Comparison of ENCODE assay signal across 19 cellular contexts in genomic region chr3:123113889-123114450, GRCh38. TPM values are rescaled to one million over a fixed set of nuclear protein-coding genes. Genes with fewer than 3 reads are reported as not detected.
DNase-seq lines count a peak whose midpoint lies in the region; TF ChIP-seq lines count a peak whose summit lies in the region.
"Had no signal": no experiment of that assay in that cellular context is flagged by ENCODE, and none has a peak within 500 bp of the region (broad histone marks: within the 10 kb centered on the region; RNA-seq: fewer than 3 reads in every experiment).

No MANE protein-coding gene starts in this region.

- no peaks in the 10 kb centered on the region for H3K23me2 ChIP-seq in H9 (ENCODE audit: insufficient read length, low read depth, low read length, poor library complexity, severe bottlenecking)

- H3K9me3 ChIP-seq in H9 (ENCODE audit: control insufficient read depth, low read depth, low read length), result no peaks in the 10 kb centered on the region
- no peaks in the 10 kb centered on the region for H3K9me3 ChIP-seq in prostate gland
- H3K9me3 ChIP-seq: A549, SK-N-SH, upper lobe of left lung had no signal

- H4K91ac ChIP-seq in H9 (ENCODE audit: insufficient read length, low read depth, low read length), result no peak overlapping the region

- H2AK5ac ChIP-seq in H9 (ENCODE audit: insufficient read length, low read length), result no peak overlapping the region

- H3K56ac ChIP-seq in H9 (ENCODE audit: insufficient read length, low read depth, low read length), result no peak overlapping the region

- no peak overlapping the region for H2BK120ac ChIP-seq in H9 (ENCODE audit: low read depth, low read length, poor library complexity, severe bottlenecking)

- H3K36me3 ChIP-seq in prostate gland, result no peaks in the 10 kb centered on the region

- no peak overlapping the region for H3K14ac ChIP-seq in H9 (ENCODE audit: insufficient read depth, low read length)

- no CpG with 5 or more reads among the region's 5 CpGs for WGBS in H9 (ENCODE audit: extremely low coverage, insufficient read length, low lambda C conversion rate)
- 59% methylated on average over 5 of the region's 5 CpGs for WGBS in prostate gland

- H3K4me3 ChIP-seq in prostate gland, result no peak overlapping the region
- H3K4me3 ChIP-seq: A549, coronary artery, upper lobe of left lung had no signal

- H3K4me2 ChIP-seq in H9 (ENCODE audit: insufficient read depth, insufficient read length, low read length), result no peak overlapping the region
- H3K4me2 ChIP-seq: A549, SK-N-SH had no signal

- H2BK12ac ChIP-seq in H9 (ENCODE audit: insufficient read length, low read depth, low read length), result no peak overlapping the region

- H4K8ac ChIP-seq in H9 (replicated peaks; ENCODE audit: insufficient read length, low read depth, low read length), result no peak overlapping the region

- H3K27ac Mint-ChIP-seq in T-helper 2 cell treated with Interferon-gamma antibody and Interleukin-4, amounts not matched to agents 5 μg/mL and 100 μg/mL, for 36 hours, result peak overlapping the region; percentile 59
- peak overlapping the region in 2 of 3 experiments; percentile 12 to 79; a peak in 2 of 7 replicates for H3K27ac Mint-ChIP-seq in H9
- H3K27ac Mint-ChIP-seq in chondrocyte (ENCODE audit: unreplicated experiment), result peak overlapping the region; percentile 32
- H3K27ac Mint-ChIP-seq: CD4-positive, alpha-beta T cell; stimulated activated memory B cell treated with anti-CD40 and anti-IgM and Interleukin-4, amounts not matched to agents 10 μg/mL and 1 μg/mL and 100 μg/mL, for 72 hours had no signal

- H3K4me1 Mint-ChIP-seq in T-helper 2 cell treated with Interferon-gamma antibody and Interleukin-4, amounts not matched to agents 5 μg/mL and 100 μg/mL, for 36 hours (ENCODE audit: low read depth), result peaks cover 11% of the 10 kb centered on the region
- peaks cover 10 to 20% of the 10 kb centered on the region in 2 experiments for H3K4me1 Mint-ChIP-seq in H9
- no peaks in the 10 kb centered on the region for H3K4me1 Mint-ChIP-seq in chondrocyte (ENCODE audit: low read depth)
- H3K4me1 Mint-ChIP-seq: stimulated activated memory B cell treated with anti-CD40 and anti-IgM and Interleukin-4, amounts not matched to agents 10 μg/mL and 1 μg/mL and 100 μg/mL, for 72 hours had no signal

- no peaks in the 10 kb centered on the region for H3K79me1 ChIP-seq in H9 (ENCODE audit: insufficient read depth, low read depth, low read length, poor library complexity, severe bottlenecking)

- H3K4ac ChIP-seq in H9 (ENCODE audit: low read depth, low read length), result no peak overlapping the region

- no peak for TF ChIP-seq CTCF in H9 (conservative IDR thresholded peaks at IDR 0.05)
- no peak for TF ChIP-seq CTCF in chondrocyte (IDR thresholded peaks at IDR 0.05)
- TF ChIP-seq CTCF in prostate gland (IDR thresholded peaks at IDR 0.05), result peak in 2 of 4 experiments; percentile 5 to 6

- no peak overlapping the region for H3K4me3 Mint-ChIP-seq in T-helper 2 cell treated with Interferon-gamma antibody and Interleukin-4, amounts not matched to agents 5 μg/mL and 100 μg/mL, for 36 hours
- H3K4me3 Mint-ChIP-seq in H9 (no peak overlapping the region), chondrocyte (ENCODE audit: unreplicated experiment) (no peak overlapping the region)
- H3K4me3 Mint-ChIP-seq: CD4-positive, alpha-beta T cell; stimulated activated memory B cell treated with anti-CD40 and anti-IgM and Interleukin-4, amounts not matched to agents 10 μg/mL and 1 μg/mL and 100 μg/mL, for 72 hours had no signal

- no peaks in the 10 kb centered on the region for H3K27me3 Mint-ChIP-seq in T-helper 2 cell treated with Interferon-gamma antibody and Interleukin-4, amounts not matched to agents 5 μg/mL and 100 μg/mL, for 36 hours (ENCODE audit: low read depth)
- H3K27me3 Mint-ChIP-seq in H9 (ENCODE audit: low read depth), result no peaks in the 10 kb centered on the region
- no peaks in the 10 kb centered on the region for H3K27me3 Mint-ChIP-seq in chondrocyte (ENCODE audit: low read depth)
- H3K27me3 Mint-ChIP-seq: CD4-positive, alpha-beta T cell; stimulated activated memory B cell treated with anti-CD40 and anti-IgM and Interleukin-4, amounts not matched to agents 10 μg/mL and 1 μg/mL and 100 μg/mL, for 72 hours had no signal

- H3K9me3 Mint-ChIP-seq in T-helper 2 cell treated with Interferon-gamma antibody and Interleukin-4, amounts not matched to agents 5 μg/mL and 100 μg/mL, for 36 hours, result no peaks in the 10 kb centered on the region
- H3K9me3 Mint-ChIP-seq in H9 (no peaks in the 10 kb centered on the region; a peak in 1 of 5 replicates), chondrocyte (ENCODE audit: low read depth) (no peaks in the 10 kb centered on the region)
- H3K9me3 Mint-ChIP-seq: CD4-positive, alpha-beta T cell; stimulated activated memory B cell treated with anti-CD40 and anti-IgM and Interleukin-4, amounts not matched to agents 10 μg/mL and 1 μg/mL and 100 μg/mL, for 72 hours had no signal

- TF ChIP-seq POLR2A in prostate gland (IDR thresholded peaks at IDR 0.05), result no peak

- peaks cover 7% of the 10 kb centered on the region for H3K36me3 Mint-ChIP-seq in T-helper 2 cell treated with Interferon-gamma antibody and Interleukin-4, amounts not matched to agents 5 μg/mL and 100 μg/mL, for 36 hours (ENCODE audit: low read depth)
- H3K36me3 Mint-ChIP-seq in H9 (ENCODE audit: insufficient read depth in 1 of 3, low read depth in 3 of 3) (peaks cover 15 to 36% (median 16%) of the 10 kb centered on the region in 3 experiments), chondrocyte (ENCODE audit: low read depth) (peaks cover 58% of the 10 kb centered on the region)

- H2BK5ac ChIP-seq in H9 (ENCODE audit: insufficient read length, low read length), result no peak overlapping the region

- H3K18ac ChIP-seq in H9 (ENCODE audit: insufficient read length, low read depth, low read length), result no peak overlapping the region

- H3K4me1 ChIP-seq in H9 (ENCODE audit: insufficient read depth, low read length) (no peaks in the 10 kb centered on the region), prostate gland (replicated peaks) (no peaks in the 10 kb centered on the region)
- H3K4me1 ChIP-seq: A549 had no signal

- no peak overlapping the region for H2AFZ ChIP-seq in H9 (ENCODE audit: low read length)

- H3K9ac ChIP-seq in H9 (ENCODE audit: extremely low read depth, insufficient read length, low read length), result no peak overlapping the region
- H3K9ac ChIP-seq: SK-N-SH had no signal

- H3K23ac ChIP-seq in H9 (ENCODE audit: insufficient read length, low read depth, low read length), result no peak overlapping the region

- H3K27me3 ChIP-seq in H9 (ENCODE audit: insufficient read depth, low read length), result no peaks in the 10 kb centered on the region
- H3K27me3 ChIP-seq in prostate gland (replicated peaks; ENCODE audit: insufficient read depth), result no peaks in the 10 kb centered on the region
- H3K27me3 ChIP-seq: upper lobe of left lung had no signal

- no peaks in the 10 kb centered on the region for H3K79me2 ChIP-seq in H9 (ENCODE audit: insufficient read depth, low read length)

- no peak for DNase-seq in T-helper 2 cell treated with Interferon-gamma antibody and Interleukin-4, amounts not matched to agents 5 μg/mL and 100 μg/mL, for 36 hours (ENCODE audit: low spot score)
- DNase-seq in T-helper 2 cell, result no peak
- DNase-seq in H9, result no peak
- DNase-seq in chondrocyte (ENCODE audit: low spot score), result no peak
- peak; percentile 32 for DNase-seq in prostate gland (ENCODE audit: low spot score)
- no peak for DNase-seq in DMS 273 treated with DMSO at 0.1 percent for 48 hours (lab: John Stamatoyannopoulos, UW)
- DNase-seq in COLO829 (ENCODE audit: low spot score), result no peak
- no peak for DNase-seq in activated T-cell treated with anti-CD3 and anti-CD28 coated beads for 4 hours
- DNase-seq: activated effector memory CD4-positive, alpha-beta T cell treated with anti-CD3 and anti-CD28 coated beads, Interleukin-2, amount 50 U/mL, for 16 hours; CD4-positive, alpha-beta T cell; islet precursor cell; NCI-H1436 treated with DMSO at 0.1 percent for 48 hours; NCI-H446 treated with DMSO at 0.1 percent for 48 hours; SK-N-SH; small intestine had no signal

- no peak overlapping the region for H4K5ac ChIP-seq in H9 (ENCODE audit: insufficient read length, low read depth, low read length)

- no peak overlapping the region for H3T11ph ChIP-seq in H9 (ENCODE audit: low read length)

- no peak overlapping the region for H2BK15ac ChIP-seq in H9 (ENCODE audit: low read depth, low read length)

- no peak overlapping the region for H2BK20ac ChIP-seq in H9 (ENCODE audit: low read depth, low read length, poor library complexity, severe bottlenecking)

- no peaks in the 10 kb centered on the region for H4K20me1 ChIP-seq in H9 (ENCODE audit: control insufficient read depth, insufficient read depth, insufficient read length)

- H3K27ac ChIP-seq in H9 (ENCODE audit: insufficient read length, low read depth, low read length) (no peak overlapping the region), prostate gland (no peak overlapping the region)
- H3K27ac ChIP-seq: A549, coronary artery, upper lobe of left lung had no signal

- intact Hi-C loops in prostate gland (cut with DNase I), result no loop called here

RNA-seq across cellular contexts. Expression of gene PDIA5, which starts 47.1 kb away (rescaled TPM):
- total RNA-seq in H9 (2021) (21.9 and 24.3 TPM in 2 replicates), chondrocyte (82.7 to 129 TPM (median 128 TPM) in 3 replicates), prostate gland (10 to 100 TPM; 67.9 to 75.9 TPM)
